Comparison of ENCODE assay signal across 1 cellular context in the genomic region with DNA sequence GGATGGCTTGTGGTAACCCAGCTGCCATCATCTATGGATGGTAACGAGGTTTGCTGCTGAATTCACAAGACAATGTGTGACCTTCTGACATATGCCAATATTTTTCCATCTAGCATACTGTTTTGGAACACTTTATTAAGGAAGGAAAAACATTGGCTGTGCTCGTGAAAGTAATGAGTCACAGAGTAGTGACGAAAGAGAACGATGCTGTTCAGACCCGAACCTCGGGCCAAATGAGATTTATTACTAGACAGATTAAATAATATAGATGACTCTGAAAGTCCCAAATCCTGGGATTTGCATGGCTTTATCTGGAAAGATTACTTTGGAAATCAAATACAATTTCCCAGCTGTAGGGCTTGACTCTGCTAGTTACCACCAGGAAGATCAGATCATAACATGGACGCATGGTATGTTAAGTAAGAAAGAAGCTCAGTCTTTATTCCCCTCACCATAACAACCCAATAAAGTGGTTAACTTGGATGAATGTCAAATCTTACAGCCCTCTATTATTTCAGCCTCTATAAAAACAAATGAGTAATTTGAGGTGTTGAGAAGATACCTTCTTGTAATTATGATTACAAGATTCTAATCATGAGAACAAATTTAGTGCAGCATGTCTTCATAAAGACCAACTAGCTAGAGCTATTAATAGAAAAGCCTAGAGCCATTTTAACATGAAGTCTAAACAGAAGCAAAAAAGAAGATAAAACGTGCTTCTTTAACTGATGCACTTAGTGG.
TF ChIP-seq lines count a peak whose summit lies in the region.

No MANE protein-coding gene starts in this region.

TF ChIP-seq in endothelial cell of umbilical vein, 7 proteins besides CTCF, POLR2A, EP300 and RAD21:
- peak; percentile 38 for TF ChIP-seq POLR2AphosphoS5 (IDR thresholded peaks at IDR 0.05; ENCODE audit: insufficient read depth, low read depth, low read length)
- TF ChIP-seq MYC (IDR thresholded peaks at IDR 0.05; ENCODE audit: low read depth, low read length): no peak
- TF ChIP-seq FOS (IDR thresholded peaks at IDR 0.05; ENCODE audit: borderline replicate concordance, insufficient read depth, low read length): peak; percentile 63
- TF ChIP-seq JUN (IDR thresholded peaks at IDR 0.05; ENCODE audit: borderline replicate concordance, insufficient read depth, insufficient read length, low read depth): peak; percentile 86
